12 cellular contexts compared by ENCODE assay signal in the genomic region with DNA sequence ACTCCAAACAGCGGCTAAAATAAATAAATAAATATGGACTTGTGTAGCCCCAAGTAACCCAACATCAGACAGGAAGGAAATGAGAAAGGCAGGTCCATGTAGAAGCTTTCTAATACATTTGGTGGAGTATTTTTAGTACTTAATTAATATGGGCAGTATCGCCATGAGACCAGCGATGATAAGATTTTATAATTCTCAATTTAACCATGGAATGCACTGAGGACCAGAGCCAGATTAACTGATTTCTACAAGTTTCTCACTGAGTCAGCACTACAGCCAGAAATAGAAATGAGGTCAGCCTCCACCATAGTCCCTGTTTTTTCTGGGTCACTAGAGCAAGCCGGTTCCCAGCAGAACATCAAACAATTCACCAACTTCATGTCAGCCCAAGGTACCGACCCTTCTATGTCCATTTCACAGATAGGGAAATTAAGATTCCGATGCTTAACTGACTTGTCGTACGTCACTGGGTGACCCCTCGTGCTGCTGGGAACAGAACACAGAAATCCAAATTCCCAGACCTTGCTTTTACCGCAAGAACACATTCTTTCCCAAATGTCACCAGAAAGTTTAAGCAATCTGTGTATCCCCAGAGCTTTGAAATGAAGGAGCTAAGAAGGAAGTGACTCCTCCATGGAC.
DNase-seq lines count a peak whose midpoint lies in the region; TF ChIP-seq lines count a peak whose summit lies in the region.
"Had no signal": no experiment of that assay in that cellular context is flagged by ENCODE, and none has a peak within 500 bp of the region (broad histone marks: within the 10 kb centered on the region; RNA-seq: fewer than 3 reads in every experiment).

No MANE protein-coding gene starts in this region.

- in situ Hi-C loops in ACHN (cut with HindIII; ENCODE audit: low pct_ligation_motif_present, low pct_unique_long_range_greater_than_20kb, low sequenced_read_pairs): loop anchor here (25.0 kb wide), 1 partner anchor 221 kb away; no protein-coding TSS in a partner anchor
- in situ Hi-C loops in HAP-1 (cut with MboI; ENCODE audit: low sequenced_read_pairs): no loop called here

- peaks cover 27% of the 10 kb centered on the region for H3K36me3 ChIP-seq in right atrium auricular region
- no peaks in the 10 kb centered on the region for H3K36me3 ChIP-seq in prostate gland
- no peaks in the 10 kb centered on the region for H3K36me3 ChIP-seq in HAP-1 (replicated peaks)

- DNase-seq in AG08396 (ENCODE audit: low spot score) (peak; percentile 45), astrocyte of the hippocampus (ENCODE audit: low read depth, low spot score) (peak; percentile 83), right atrium auricular region (ENCODE audit: low spot score) (peak; percentile 80), prostate gland (ENCODE audit: low spot score) (no peak), ACHN (no peak), glutamatergic neuron (no peak), NCI-H2107 (lab: John Stamatoyannopoulos, UW) (no peak), HAP-1 (ENCODE audit: low spot score in 2 of 2) (no peak)
- DNase-seq: KG1; NCI-H524; stimulated activated CD4-positive, alpha-beta T cell treated with anti-CD3 and anti-CD28 coated beads, Interleukin-4, amount 100 ng/mL, for 24 hours had no signal

- no peak overlapping the region for H3K4me3 Mint-ChIP-seq in glutamatergic neuron (ENCODE audit: unreplicated experiment)
- H3K4me3 Mint-ChIP-seq: B cell had no signal

- H3K27me3 Mint-ChIP-seq in glutamatergic neuron (ENCODE audit: unreplicated experiment): no peaks in the 10 kb centered on the region

- H3K27ac Mint-ChIP-seq in glutamatergic neuron (ENCODE audit: unreplicated experiment): no peak overlapping the region
- H3K27ac Mint-ChIP-seq: B cell had no signal

- no peak for TF ChIP-seq CTCF in right atrium auricular region (IDR thresholded peaks at IDR 0.05)
- no peak for TF ChIP-seq CTCF in prostate gland (IDR thresholded peaks at IDR 0.05)
- TF ChIP-seq CTCF in glutamatergic neuron (IDR thresholded peaks at IDR 0.05; ENCODE audit: partially characterized antibody, unreplicated experiment): no peak

- WGBS in prostate gland: 68% methylated on average over 10 of the region's 10 CpGs

- peaks cover 3% of the 10 kb centered on the region for H3K4me1 Mint-ChIP-seq in glutamatergic neuron (ENCODE audit: low read depth, unreplicated experiment)
- H3K4me1 Mint-ChIP-seq: B cell had no signal

- H3K36me3 Mint-ChIP-seq in glutamatergic neuron (ENCODE audit: unreplicated experiment): no peaks in the 10 kb centered on the region

- H3K9me3 ChIP-seq in right atrium auricular region: no peaks in the 10 kb centered on the region
- H3K9me3 ChIP-seq in prostate gland: no peaks in the 10 kb centered on the region
- H3K9me3 ChIP-seq in HAP-1: no peaks in the 10 kb centered on the region

- intact Hi-C loops in prostate gland (cut with DNase I): no loop called here

- no peak for TF ChIP-seq POLR2A in prostate gland (IDR thresholded peaks at IDR 0.05)

- H3K4me3 ChIP-seq in right atrium auricular region: no peak overlapping the region
- H3K4me3 ChIP-seq in prostate gland: no peak overlapping the region
- no peak overlapping the region for H3K4me3 ChIP-seq in HAP-1

- no peaks in the 10 kb centered on the region for H3K9me3 Mint-ChIP-seq in glutamatergic neuron (ENCODE audit: unreplicated experiment)

- H3K27me3 ChIP-seq in right atrium auricular region (no peaks in the 10 kb centered on the region), prostate gland (replicated peaks; ENCODE audit: insufficient read depth) (no peaks in the 10 kb centered on the region), HAP-1 (ENCODE audit: low read depth) (no peaks in the 10 kb centered on the region)

- H3K27ac ChIP-seq in right atrium auricular region: peak overlapping the region; percentile 72 to 80
- peak overlapping the region; percentile 33 to 39 for H3K27ac ChIP-seq in prostate gland

- H3K4me1 ChIP-seq in right atrium auricular region: peaks cover 0 to 62% of the 10 kb centered on the region in 2 donors
- no peaks in the 10 kb centered on the region for H3K4me1 ChIP-seq in prostate gland (replicated peaks)
- no peaks in the 10 kb centered on the region for H3K4me1 ChIP-seq in HAP-1

Comparison
In these comparisons a context has a peak if more than half of its experiments do, and no peak if none do; other contexts are left out.
1. DNase-seq: peak in AG08396 (single experiment), astrocyte of the hippocampus (single experiment) and right atrium auricular region (single experiment); none in prostate gland (single experiment), ACHN (single experiment), glutamatergic neuron (single experiment), NCI-H2107 (single experiment) and HAP-1 (0 of 2).